In the genomic region with DNA sequence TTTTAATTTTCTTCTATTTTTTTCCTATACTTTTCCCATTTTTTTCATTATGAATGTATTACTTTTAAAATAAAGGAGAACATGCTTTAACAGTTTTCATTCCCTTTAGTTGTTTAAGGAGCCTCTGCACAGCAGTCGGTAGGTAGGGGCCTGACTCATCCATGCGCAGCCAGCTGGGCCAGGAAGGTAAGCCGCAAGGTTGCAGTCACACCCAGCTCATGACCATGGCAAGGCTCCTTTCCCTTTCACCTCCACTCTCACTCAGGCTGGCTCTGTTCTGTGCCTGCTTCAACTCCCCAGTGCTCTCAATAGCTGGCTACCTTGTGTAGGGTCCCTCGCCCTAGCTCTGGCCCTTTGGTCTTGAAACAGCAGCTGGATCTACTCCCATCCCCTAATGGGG, we compare ENCODE assay signal across 17 cellular contexts. TPM values are rescaled to one million over a fixed set of nuclear protein-coding genes. Genes with fewer than 3 reads are reported as not detected.
DNase-seq lines count a peak whose midpoint lies in the region; ATAC-seq and TF ChIP-seq lines count a peak whose summit lies in the region.
"Had no signal": no experiment of that assay in that cellular context is flagged by ENCODE, and none has a peak within 500 bp of the region (broad histone marks: within the 10 kb centered on the region; RNA-seq: fewer than 3 reads in every experiment).

No MANE protein-coding gene starts in this region.

- no peaks in the 10 kb centered on the region for H3K9me3 Mint-ChIP-seq in activated naive CD8-positive, alpha-beta T cell treated with anti-CD3 and anti-CD28 coated beads for 36 hours

- no peaks in the 10 kb centered on the region for H3K9me3 ChIP-seq in HCT116 (ENCODE audit: control insufficient read depth in 1 of 2, insufficient read depth in 1 of 2, low read depth in 1 of 2, low read length in 2 of 2)
- H3K9me3 ChIP-seq: HAP-1 had no signal

- H3K9ac ChIP-seq in HCT116 (ENCODE audit: low read length), result no peak overlapping the region

- H3K79me2 ChIP-seq in HCT116 (ENCODE audit: insufficient read depth, low read length), result no peaks in the 10 kb centered on the region

- H3K4me3 ChIP-seq in HCT116 (replicated peaks in 1 of 2; ENCODE audit: low read depth in 1 of 2, low read length in 2 of 2), result no peak overlapping the region
- H3K4me3 ChIP-seq: HAP-1, K562 had no signal

- H3K4me2 ChIP-seq in HCT116 (ENCODE audit: low read length), result peak overlapping the region; percentile 19; the same call in 1 of the 2 replicates

- BruUV-seq in HCT116 (replicated peaks; lab: Mats Ljungman, UMichigan), result no TSS peak

- no peak for TF ChIP-seq POLR2A in HCT116 (IDR thresholded peaks at IDR 0.05; ENCODE audit: borderline replicate concordance, extremely low read depth, insufficient read depth, insufficient read length)

- intact Hi-C loops in HCT116 (cut with micrococcal nuclease), result no loop called here

- H3K27me3 Mint-ChIP-seq in activated naive CD8-positive, alpha-beta T cell treated with anti-CD3 and anti-CD28 coated beads for 36 hours, result peaks cover 28% of the 10 kb centered on the region

- H3K27ac ChIP-seq in HCT116 (ENCODE audit: low read depth, low read length), result no peak overlapping the region
- H3K27ac ChIP-seq in cingulate gyrus (ENCODE audit: low read depth, low read length), result peak overlapping the region; percentile 58

- POLR2A ChIA-PET in HCT116 (lab: Charles Lee), result no interaction called here

- no peaks in the 10 kb centered on the region for H3K4me1 Mint-ChIP-seq in activated naive CD8-positive, alpha-beta T cell treated with anti-CD3 and anti-CD28 coated beads for 36 hours
- H3K4me1 Mint-ChIP-seq: CD4-positive, CD25-positive, alpha-beta regulatory T cell had no signal

- no peaks in the 10 kb centered on the region for H3K9me2 ChIP-seq in HCT116 (ENCODE audit: insufficient read depth)

- peaks cover 0 to 9% of the 10 kb centered on the region in 2 experiments; a peak in 2 of 4 replicates for H3K4me1 ChIP-seq in HCT116 (ENCODE audit: control insufficient read depth in 1 of 2, insufficient read depth in 2 of 2, low read length in 2 of 2)
- H3K4me1 ChIP-seq: HAP-1 had no signal

- DNase-seq in HCT116 (ENCODE audit: low read depth, low spot score) (peak; percentile 3), M059J (ENCODE audit: low read depth) (peak; percentile 5), kidney tubule cell (ENCODE audit: low spot score) (peak; percentile 17), glomerular visceral epithelial cell (ENCODE audit: extremely low spot score) (no peak)
- no peak for DNase-seq in stimulated activated CD4-positive, alpha-beta T cell treated with anti-CD3 and anti-CD28 coated beads, Interleukin-15, amount 100 ng/mL, for 24 hours
- no peak for DNase-seq in activated naive CD8-positive, alpha-beta T cell treated with anti-CD3 and anti-CD28 coated beads for 36 hours
- DNase-seq: ACHN; CD4-positive, CD25-positive, alpha-beta regulatory T cell; DMS79 treated with DMSO at 0.1 percent for 48 hours; NCI-H1092 treated with DMSO at 0.1 percent for 48 hours; NCI-H1694 treated with DMSO at 0.1 percent for 48 hours; NCI-H69; SHP77 treated with DMSO at 0.1 percent for 48 hours had no signal

- TF ChIP-seq CTCF in HCT116 (IDR thresholded peaks at IDR 0.05 in 2 of 3, conservative IDR thresholded peaks at IDR 0.05 in 1 of 3; ENCODE audit: borderline replicate concordance in 1 of 3, insufficient read depth in 1 of 3, low read depth in 2 of 3, low read length in 2 of 3), result no peak

- H3K4me3 Mint-ChIP-seq in activated naive CD8-positive, alpha-beta T cell treated with anti-CD3 and anti-CD28 coated beads for 36 hours, result no peak overlapping the region
- H3K4me3 Mint-ChIP-seq: CD4-positive, CD25-positive, alpha-beta regulatory T cell had no signal

- no peaks in the 10 kb centered on the region for H3K36me3 ChIP-seq in HCT116 (ENCODE audit: control insufficient read depth in 1 of 2, insufficient read depth in 2 of 2, low read length in 2 of 2)
- H3K36me3 ChIP-seq: HAP-1 had no signal

- no peak for TF ChIP-seq RAD21 in HCT116 (IDR thresholded peaks at IDR 0.05; ENCODE audit: low read depth)

- no peaks in the 10 kb centered on the region for H3K36me3 Mint-ChIP-seq in activated naive CD8-positive, alpha-beta T cell treated with anti-CD3 and anti-CD28 coated beads for 36 hours
- H3K36me3 Mint-ChIP-seq: CD4-positive, CD25-positive, alpha-beta regulatory T cell had no signal

- H3K27ac Mint-ChIP-seq in activated naive CD8-positive, alpha-beta T cell treated with anti-CD3 and anti-CD28 coated beads for 36 hours, result no peak overlapping the region
- H3K27ac Mint-ChIP-seq: CD4-positive, CD25-positive, alpha-beta regulatory T cell had no signal

- no peak overlapping the region for H2AFZ ChIP-seq in HCT116 (ENCODE audit: low read depth, low read length, poor library complexity, severe bottlenecking)

- CTCF ChIA-PET in HCT116 (lab: Charles Lee), result no interaction called here

- RAD21 ChIA-PET in HCT116 (lab: Charles Lee; ENCODE audit: low non-redundant PET in 1 of 2, low total read pairs in 2 of 2, uncharacterized antibody in 2 of 2, unreplicated experiment in 2 of 2), result no interaction called here

- H3K27me3 ChIP-seq in HCT116 (ENCODE audit: insufficient read depth, low read length), result no peaks in the 10 kb centered on the region

- no peaks in the 10 kb centered on the region for H4K20me1 ChIP-seq in HCT116 (ENCODE audit: insufficient read depth)

- peak; percentile 76 for ATAC-seq in HCT116
- ATAC-seq: K562, Panc1 had no signal

TF ChIP-seq in HCT116, 20 proteins besides CTCF, POLR2A, EP300 and RAD21 (continues in another document):
- TF ChIP-seq, protein P1, sequence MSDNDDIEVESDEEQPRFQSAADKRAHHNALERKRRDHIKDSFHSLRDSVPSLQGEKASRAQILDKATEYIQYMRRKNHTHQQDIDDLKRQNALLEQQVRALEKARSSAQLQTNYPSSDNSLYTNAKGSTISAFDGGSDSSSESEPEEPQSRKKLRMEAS (IDR thresholded peaks at IDR 0.05), result no peak
- TF ChIP-seq CBX3 (IDR thresholded peaks at IDR 0.05; ENCODE audit: low read depth), result no peak
- TF ChIP-seq EZH2 (IDR thresholded peaks at IDR 0.05), result no peak
- TF ChIP-seq EZH2phosphoT487 (IDR thresholded peaks at IDR 0.05; ENCODE audit: borderline replicate concordance), result no peak
- no peak for TF ChIP-seq ZBTB33 (IDR thresholded peaks at IDR 0.05; ENCODE audit: extremely low read depth, insufficient replicate concordance, low read length)
- no peak for TF ChIP-seq ELF1 (IDR thresholded peaks at IDR 0.05; ENCODE audit: borderline replicate concordance, low read depth)
- TF ChIP-seq, protein P2, sequence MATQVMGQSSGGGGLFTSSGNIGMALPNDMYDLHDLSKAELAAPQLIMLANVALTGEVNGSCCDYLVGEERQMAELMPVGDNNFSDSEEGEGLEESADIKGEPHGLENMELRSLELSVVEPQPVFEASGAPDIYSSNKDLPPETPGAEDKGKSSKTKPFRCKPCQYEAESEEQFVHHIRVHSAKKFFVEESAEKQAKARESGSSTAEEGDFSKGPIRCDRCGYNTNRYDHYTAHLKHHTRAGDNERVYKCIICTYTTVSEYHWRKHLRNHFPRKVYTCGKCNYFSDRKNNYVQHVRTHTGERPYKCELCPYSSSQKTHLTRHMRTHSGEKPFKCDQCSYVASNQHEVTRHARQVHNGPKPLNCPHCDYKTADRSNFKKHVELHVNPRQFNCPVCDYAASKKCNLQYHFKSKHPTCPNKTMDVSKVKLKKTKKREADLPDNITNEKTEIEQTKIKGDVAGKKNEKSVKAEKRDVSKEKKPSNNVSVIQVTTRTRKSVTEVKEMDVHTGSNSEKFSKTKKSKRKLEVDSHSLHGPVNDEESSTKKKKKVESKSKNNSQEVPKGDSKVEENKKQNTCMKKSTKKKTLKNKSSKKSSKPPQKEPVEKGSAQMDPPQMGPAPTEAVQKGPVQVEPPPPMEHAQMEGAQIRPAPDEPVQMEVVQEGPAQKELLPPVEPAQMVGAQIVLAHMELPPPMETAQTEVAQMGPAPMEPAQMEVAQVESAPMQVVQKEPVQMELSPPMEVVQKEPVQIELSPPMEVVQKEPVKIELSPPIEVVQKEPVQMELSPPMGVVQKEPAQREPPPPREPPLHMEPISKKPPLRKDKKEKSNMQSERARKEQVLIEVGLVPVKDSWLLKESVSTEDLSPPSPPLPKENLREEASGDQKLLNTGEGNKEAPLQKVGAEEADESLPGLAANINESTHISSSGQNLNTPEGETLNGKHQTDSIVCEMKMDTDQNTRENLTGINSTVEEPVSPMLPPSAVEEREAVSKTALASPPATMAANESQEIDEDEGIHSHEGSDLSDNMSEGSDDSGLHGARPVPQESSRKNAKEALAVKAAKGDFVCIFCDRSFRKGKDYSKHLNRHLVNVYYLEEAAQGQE (IDR thresholded peaks at IDR 0.05; ENCODE audit: low read depth), result no peak
- TF ChIP-seq SP1 (IDR thresholded peaks at IDR 0.05; ENCODE audit: low read depth), result no peak
- TF ChIP-seq, protein P3, sequence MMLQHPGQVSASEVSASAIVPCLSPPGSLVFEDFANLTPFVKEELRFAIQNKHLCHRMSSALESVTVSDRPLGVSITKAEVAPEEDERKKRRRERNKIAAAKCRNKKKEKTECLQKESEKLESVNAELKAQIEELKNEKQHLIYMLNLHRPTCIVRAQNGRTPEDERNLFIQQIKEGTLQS (IDR thresholded peaks at IDR 0.05), result no peak
- no peak for TF ChIP-seq SRF (IDR thresholded peaks at IDR 0.05; ENCODE audit: low read depth)
- TF ChIP-seq JUND (IDR thresholded peaks at IDR 0.05), result no peak

RNA-seq across cellular contexts. Expression of gene ANKRD34C, which starts 17.4 kb away (rescaled TPM):
- total RNA-seq in HCT116 (2021; ENCODE audit: unreplicated experiment), result not detected
- polyA plus RNA-seq in HCT116 (2012), result not detected in 2 replicates
- total RNA-seq in M059J (2014; rRNA removed; shearing (Covaris generic)), result not detected in 2 replicates
- not detected for total RNA-seq in activated naive CD8-positive, alpha-beta T cell treated with anti-CD3 and anti-CD28 coated beads for 36 hours
- total RNA-seq: CD4-positive, CD25-positive, alpha-beta regulatory T cell; K562 had no signal
- polyA plus RNA-seq: CD4-positive, CD25-positive, alpha-beta regulatory T cell had no signal

RNA-seq across cellular contexts. Expression of gene TMED3, which starts 45.7 kb away (rescaled TPM):
- 53.6 TPM for total RNA-seq in HCT116 (2021; ENCODE audit: unreplicated experiment)
- polyA plus RNA-seq in HCT116 (2012), result 62.6 and 81.8 TPM in 2 replicates
- 184 and 192 TPM in 2 replicates for total RNA-seq in M059J (2014; rRNA removed; shearing (Covaris generic))
- total RNA-seq in activated naive CD8-positive, alpha-beta T cell treated with anti-CD3 and anti-CD28 coated beads for 36 hours, result 10 to 100 TPM; 43.7 to 47.4 TPM

Comparison
In these comparisons a context has a peak if more than half of its experiments do, and no peak if none do; other contexts are left out.
1. DNase-seq: peak in HCT116 (single experiment), M059J (single experiment) and kidney tubule cell (single experiment); none in stimulated activated CD4-positive, alpha-beta T cell treated with anti-CD3 and anti-CD28 coated beads, Interleukin-15, amount 100 ng/mL, for 24 hours (single experiment), activated naive CD8-positive, alpha-beta T cell treated with anti-CD3 and anti-CD28 coated beads for 36 hours (single experiment) and glomerular visceral epithelial cell (single experiment).